29 cellular contexts compared by ENCODE assay signal in genomic region chr7:48472640-48473039, GRCh38.
"Had no signal": no experiment of that assay in that cellular context is flagged by ENCODE, and none has a peak within 500 bp of the region (broad histone marks: within the 10 kb centered on the region; RNA-seq: fewer than 3 reads in every experiment).

No MANE protein-coding gene starts in this region.

- H3K36me3 ChIP-seq: ascending aorta, cardiac muscle cell had no signal

- ATAC-seq: activated CD8-positive, alpha-beta memory T cell treated with anti-CD3 and anti-CD28 coated beads, Interleukin-2, amount 10 ng/mL, durations not matched to agents 7 days and 5 days; activated CD8-positive, alpha-beta T cell treated with anti-CD3 and anti-CD28 coated beads, Interleukin-2, amount 10 ng/mL, durations not matched to agents 7 days and 5 days; activated naive CD8-positive, alpha-beta T cell treated with anti-CD3 and anti-CD28 coated beads, Interleukin-2, amount 50 U/mL, for 24 hours had no signal

- H3K4me1 ChIP-seq: ascending aorta had no signal

- H3K27me3 ChIP-seq: ascending aorta, cardiac muscle cell had no signal

- FAIRE-seq: bronchial epithelial cell, TTC549 had no signal

- DNase-seq: activated B cell treated with CpG ODN at 0.5 μM for 24 hours; activated CD4-positive, alpha-beta memory T cell treated with anti-CD3 and anti-CD28 coated beads, Interleukin-2, amount 10 ng/mL, durations not matched to agents 7 days and 5 days; activated CD4-positive, alpha-beta T cell treated with anti-CD3 and anti-CD28 coated beads for 48 hours; activated CD4-positive, alpha-beta T cell treated with anti-CD3 and anti-CD28 coated beads, Interleukin-2, amount 10 ng/mL, durations not matched to agents 7 days and 5 days; activated CD4-positive, alpha-beta T cell treated with anti-CD3 and anti-CD28 coated beads, Interleukin-2, amount 50 U/mL, for 48 hours; activated CD4-positive, CD25-positive, alpha-beta regulatory T cell treated with anti-CD3 and anti-CD28 coated beads, Interleukin-2, amount 50 U/mL, for 72 hours; activated CD8-positive, alpha-beta memory T cell treated with anti-CD3 and anti-CD28 coated beads for 24 hours; activated CD8-positive, alpha-beta memory T cell treated with anti-CD3 and anti-CD28 coated beads, Interleukin-2, amount 10 ng/mL, durations not matched to agents 7 days and 5 days; activated CD8-positive, alpha-beta memory T cell treated with anti-CD3 and anti-CD28 coated beads, Interleukin-2, amount 50 U/mL, for 48 hours; activated CD8-positive, alpha-beta T cell treated with anti-CD3 and anti-CD28 coated beads, Interleukin-2, amount 10 ng/mL, durations not matched to agents 7 days and 5 days; activated effector memory CD4-positive, alpha-beta T cell treated with Interleukin-2 at 50 U/mL for 16 hours; activated gamma-delta T cell; activated naive CD4-positive, alpha-beta T cell treated with anti-CD3 and anti-CD28 coated beads, Interleukin-2, amount 10 ng/mL, durations not matched to agents 7 days and 5 days; activated naive CD4-positive, alpha-beta T cell treated with Interleukin-2 at 50 U/mL for 16 hours; activated naive CD8-positive, alpha-beta T cell treated with anti-CD3 and anti-CD28 coated beads, Interleukin-2, amount 10 ng/mL, durations not matched to agents 7 days and 5 days; activated naive CD8-positive, alpha-beta T cell treated with anti-CD3 and anti-CD28 coated beads, Interleukin-2, amount 50 U/mL, for 24 hours; activated T-cell treated with anti-CD3 and anti-CD28 coated beads, Interleukin-2, amount 50 U/mL, for 24 hours; activated T-cell treated with anti-CD3 and anti-CD28 coated beads, Interleukin-2, amount 50 U/mL, for 48 hours; amygdala; anterior cingulate cortex; caudate nucleus; cerebellar nuclear complex; T-helper 2 cell; T-helper 9 cell had no signal

- H3K27ac ChIP-seq: ascending aorta, VCaP had no signal

- H3K4me3 ChIP-seq: ascending aorta, cardiac muscle cell had no signal

- H3K9me3 ChIP-seq: ascending aorta had no signal
